1 cellular context compared by ENCODE assay signal in the genomic region with DNA sequence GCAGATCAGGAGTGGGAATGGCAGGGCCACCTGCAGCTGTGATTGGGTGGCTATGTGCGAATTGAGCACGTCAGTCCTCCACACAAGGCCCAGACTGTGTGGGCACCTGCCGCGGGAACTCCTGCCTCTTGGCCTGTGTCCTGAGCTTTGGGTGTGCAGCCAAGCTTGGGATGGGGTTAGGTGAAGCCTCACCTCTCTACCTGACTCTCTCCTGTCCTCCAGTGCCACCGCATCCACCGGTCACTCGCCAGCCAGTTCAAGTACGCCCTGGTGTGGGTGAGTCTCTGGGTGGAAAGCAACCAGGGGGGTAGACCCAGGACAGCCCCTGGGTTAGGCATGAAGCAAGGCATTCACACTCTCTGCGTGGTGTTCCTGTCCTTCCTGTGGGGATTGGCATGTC.
TF ChIP-seq lines count a peak whose summit lies in the region.

No MANE protein-coding gene starts in this region.

TF ChIP-seq in HepG2, 621 proteins besides CTCF, POLR2A, EP300 and RAD21:
- TF ChIP-seq PPARG (CRISPR knock-in tag; conservative IDR thresholded peaks at IDR 0.05) = no peak
- TF ChIP-seq AGO2 (optimal IDR thresholded peaks at IDR 0.05; ENCODE audit: low read depth, low read length) = peak; percentile 33
- no peak for TF ChIP-seq RFX5 (IDR thresholded peaks at IDR 0.05; ENCODE audit: low read depth, low read length)
